Comparison of ENCODE assay signal across 17 cellular contexts in the genomic region with DNA sequence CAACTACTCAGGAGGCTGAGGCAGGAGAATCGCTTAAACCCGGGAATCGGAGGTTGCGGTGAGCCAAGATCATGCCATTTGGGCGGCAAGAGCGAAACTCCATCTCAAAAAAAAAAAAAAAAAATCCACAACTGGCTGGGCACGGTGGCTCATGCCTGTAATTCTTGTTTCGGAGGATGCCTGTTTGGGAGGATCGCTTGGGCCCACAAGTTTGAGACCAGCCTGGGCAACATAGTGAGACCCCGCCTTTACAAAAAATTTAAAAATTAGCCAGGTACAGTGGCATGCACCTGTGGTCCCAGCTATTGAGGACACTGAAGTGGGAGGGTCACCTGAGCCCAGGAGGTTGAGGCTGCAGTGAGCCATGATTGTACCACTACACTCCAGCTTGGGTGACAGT. TPM values are rescaled to one million over a fixed set of nuclear protein-coding genes. Genes with fewer than 3 reads are reported as not detected.
"Had no signal": no experiment of that assay in that cellular context is flagged by ENCODE, and none has a peak within 500 bp of the region (broad histone marks: within the 10 kb centered on the region; RNA-seq: fewer than 3 reads in every experiment).

No MANE protein-coding gene starts in this region.

- H3K9me3 ChIP-seq: breast epithelium, esophagus squamous epithelium, suprapubic skin had no signal

- DNase-seq: activated CD4-positive, alpha-beta T cell treated with anti-CD3 and anti-CD28 coated beads for 48 hours; activated T-cell treated with anti-CD3 and anti-CD28 coated beads for 4 hours; anterior cingulate cortex; esophagus squamous epithelium; foreskin fibroblast; left cardiac atrium; midbrain; right cardiac atrium; stimulated activated CD4-positive, alpha-beta T cell treated with anti-CD3 and anti-CD28 coated beads, Interleukin-1b, Interleukin-23, amount 100 ng/mL, for 48 hours; stimulated activated naive CD4-positive, alpha-beta T cell; WERI-Rb-1 had no signal

- H3K4me3 ChIP-seq: breast epithelium, esophagus squamous epithelium, lung, suprapubic skin had no signal

- H3K9me3 Mint-ChIP-seq: activated naive CD4-positive, alpha-beta T cell treated with anti-CD3 and anti-CD28 coated beads, Interleukin-2, amount 50 U/mL, for 72 hours had no signal

- H3K27me3 Mint-ChIP-seq: progenitor cell of endocrine pancreas had no signal

- H3K27ac ChIP-seq: suprapubic skin, WERI-Rb-1 had no signal

- H3K27me3 ChIP-seq: breast epithelium, esophagus squamous epithelium, suprapubic skin had no signal

- H3K36me3 ChIP-seq: breast epithelium had no signal

- ATAC-seq: activated naive CD4-positive, alpha-beta T cell treated with anti-CD3 and anti-CD28 coated beads, Interleukin-2, amount 50 U/mL, for 72 hours; left cardiac atrium; right cardiac atrium had no signal

RNA-seq across cellular contexts. Expression of a gene that starts 1.9 kb away (rescaled TPM):
- total RNA-seq: cerebellum had no signal
